In genomic region chr3:183328164-183328563, GRCh38 we compare ENCODE assay signal across 22 cellular contexts.
DNase-seq lines count a peak whose midpoint lies in the region; ATAC-seq and TF ChIP-seq lines count a peak whose summit lies in the region.
"Had no signal": no experiment of that assay in that cellular context is flagged by ENCODE, and none has a peak within 500 bp of the region (broad histone marks: within the 10 kb centered on the region; RNA-seq: fewer than 3 reads in every experiment).

No MANE protein-coding gene starts in this region.

- H3K27ac Mint-ChIP-seq in GM23338 (no peak overlapping the region), T-helper 17 cell (peak overlapping the region; percentile 67)

- H3K27ac ChIP-seq in ACC112 (ENCODE audit: low read depth, low read length) (peak overlapping the region; percentile 54), GM23338 (ENCODE audit: low read depth) (0 out of 2 replicates have a peak overlapping the region, but pooled peaks have one; percentile 13), gastrocnemius medialis (no peak overlapping the region), suprapubic skin (no peak overlapping the region)
- H3K27ac ChIP-seq: BLaER1, brain microvascular endothelial cell, parathyroid adenoma, upper lobe of right lung had no signal

- no peaks in the 10 kb centered on the region for H3K9me3 Mint-ChIP-seq in GM23338
- H3K9me3 Mint-ChIP-seq: neural crest cell had no signal

- no peaks in the 10 kb centered on the region for H3K27me3 ChIP-seq in ACC112 (ENCODE audit: insufficient read depth, low read length)
- H3K27me3 ChIP-seq in GM23338 (ENCODE audit: insufficient read depth), result no peaks in the 10 kb centered on the region
- H3K27me3 ChIP-seq in gastrocnemius medialis, result no peaks in the 10 kb centered on the region
- no peaks in the 10 kb centered on the region for H3K27me3 ChIP-seq in suprapubic skin
- H3K27me3 ChIP-seq: BLaER1, brain microvascular endothelial cell, upper lobe of right lung had no signal

- in situ Hi-C loops in gastrocnemius medialis (cut with MboI; ENCODE audit: low sequenced_read_pairs in 4 of 4), result no loop called here

- no peak for DNase-seq in GM23338 (ENCODE audit: low spot score)
- DNase-seq in T-helper 17 cell, result no peak
- DNase-seq in fibroblast of mammary gland (ENCODE audit: low read depth), result peak; percentile 39
- no peak for DNase-seq in gastrocnemius medialis
- DNase-seq in effector CD8-positive, alpha-beta T cell (lab: John Stamatoyannopoulos, UW), result no peak
- no peak for DNase-seq in suprapubic skin (ENCODE audit: low spot score in 2 of 2)
- DNase-seq in activated effector memory CD4-positive, alpha-beta T cell treated with anti-CD3 and anti-CD28 coated beads, Interleukin-2, amount 50 U/mL, for 16 hours, result no peak
- DNase-seq: activated effector memory CD4-positive, alpha-beta T cell treated with Interleukin-2 at 50 U/mL for 16 hours; activated T-cell treated with anti-CD3 and anti-CD28 coated beads for 4 hours; brain microvascular endothelial cell; effector CD4-positive, alpha-beta T cell; GF-D8; Karpas-422; left cardiac atrium; NCI-H146; SIG-M5; stimulated activated CD4-positive, alpha-beta T cell treated with anti-CD3 and anti-CD28 coated beads, Interleukin-4, amount 100 ng/mL, for 1 hour; upper lobe of right lung had no signal

- H3F3A ChIP-seq in GM23338 (replicated peaks; ENCODE audit: low read depth), result no peaks in the 10 kb centered on the region; the same call in 1 of the 2 replicates

- H4K20me1 ChIP-seq in GM23338 (replicated peaks; ENCODE audit: insufficient read depth), result no peaks in the 10 kb centered on the region; the same call in 1 of the 2 replicates
- H4K20me1 ChIP-seq: BLaER1 had no signal

- no peak for TF ChIP-seq EP300 in suprapubic skin (IDR thresholded peaks at IDR 0.05)

- TF ChIP-seq POLR2A in gastrocnemius medialis (IDR thresholded peaks at IDR 0.05) (no peak), suprapubic skin (IDR thresholded peaks at IDR 0.05) (no peak)

- H3K9me3 ChIP-seq in T-helper 17 cell (ENCODE audit: control insufficient read depth, low read length, poor library complexity, severe bottlenecking) (no peaks in the 10 kb centered on the region), gastrocnemius medialis (no peaks in the 10 kb centered on the region), suprapubic skin (no peaks in the 10 kb centered on the region)
- H3K9me3 ChIP-seq: BLaER1, upper lobe of right lung had no signal

- no peaks in the 10 kb centered on the region for H3K36me3 ChIP-seq in ACC112 (ENCODE audit: insufficient read depth, low read length)
- H3K36me3 ChIP-seq in GM23338 (ENCODE audit: insufficient read depth), result no peaks in the 10 kb centered on the region
- H3K36me3 ChIP-seq in gastrocnemius medialis, result no peaks in the 10 kb centered on the region
- H3K36me3 ChIP-seq in suprapubic skin, result no peaks in the 10 kb centered on the region
- H3K36me3 ChIP-seq: BLaER1, brain microvascular endothelial cell, upper lobe of right lung had no signal

- 94% methylated on average over 1 of the region's 1 CpG for WGBS in suprapubic skin

- H2AFZ ChIP-seq in ACC112 (ENCODE audit: low read length, unreplicated experiment) (no peak overlapping the region), GM23338 (no peak overlapping the region)
- H2AFZ ChIP-seq: parathyroid adenoma had no signal

- H3K4me1 ChIP-seq in ACC112 (ENCODE audit: control insufficient read depth, insufficient read depth, low read length, unreplicated experiment) (peaks cover 30% of the 10 kb centered on the region), GM23338 (ENCODE audit: insufficient read depth) (peaks cover 27% of the 10 kb centered on the region), gastrocnemius medialis (no peaks in the 10 kb centered on the region), suprapubic skin (peaks cover 6% of the 10 kb centered on the region)
- H3K4me1 ChIP-seq: BLaER1, parathyroid adenoma, upper lobe of right lung had no signal

- H3K27me3 Mint-ChIP-seq in GM23338 (ENCODE audit: insufficient read depth, low read depth, poor library complexity), result peaks cover 8% of the 10 kb centered on the region
- no peaks in the 10 kb centered on the region for H3K27me3 Mint-ChIP-seq in T-helper 17 cell

- ATAC-seq in GM23338 (no peak), T-helper 17 cell (no peak), gastrocnemius medialis (no peak)
- ATAC-seq: upper lobe of right lung had no signal

- TF ChIP-seq CTCF in GM23338 (conservative IDR thresholded peaks at IDR 0.05; ENCODE audit: low read depth in 2 of 2) (no peak), fibroblast of mammary gland (conservative IDR thresholded peaks at IDR 0.05; ENCODE audit: control insufficient read depth, insufficient read depth, low read depth, low read length) (no peak), gastrocnemius medialis (IDR thresholded peaks at IDR 0.05 in 4 of 5, conservative IDR thresholded peaks at IDR 0.05 in 1 of 5) (no peak), suprapubic skin (IDR thresholded peaks at IDR 0.05) (no peak)

- no peak overlapping the region for H3K4me3 Mint-ChIP-seq in GM23338
- H3K4me3 Mint-ChIP-seq in T-helper 17 cell, result no peak overlapping the region
- H3K4me3 Mint-ChIP-seq: neural crest cell had no signal

- no peaks in the 10 kb centered on the region for H3K9me2 ChIP-seq in GM23338 (ENCODE audit: insufficient read depth)

- intact Hi-C loops in gastrocnemius medialis (cut with DNase I; ENCODE audit: low total_unique reads), result no loop called here

- H3K79me2 ChIP-seq in ACC112 (ENCODE audit: control insufficient read depth, insufficient read depth, low read length, unreplicated experiment), result no peaks in the 10 kb centered on the region
- H3K79me2 ChIP-seq in GM23338 (replicated peaks; ENCODE audit: insufficient read depth), result no peaks in the 10 kb centered on the region
- H3K79me2 ChIP-seq: parathyroid adenoma had no signal

- H3K4me1 Mint-ChIP-seq in GM23338 (peaks cover 30% of the 10 kb centered on the region), T-helper 17 cell (peaks cover 18% of the 10 kb centered on the region)
- H3K4me1 Mint-ChIP-seq: neural crest cell had no signal

- H3K4me2 ChIP-seq in GM23338, result 0 out of 2 replicates have a peak overlapping the region, but pooled peaks have one; percentile 8
- H3K4me2 ChIP-seq: BLaER1 had no signal

- H3K4me3 ChIP-seq in ACC112 (ENCODE audit: low read depth, low read length) (no peak overlapping the region), GM23338 (no peak overlapping the region), fibroblast of mammary gland (ENCODE audit: control insufficient read depth, low read depth, low read length) (no peak overlapping the region), gastrocnemius medialis (no peak overlapping the region), suprapubic skin (no peak overlapping the region)
- H3K4me3 ChIP-seq: BLaER1, upper lobe of right lung had no signal

- H3K36me3 Mint-ChIP-seq in GM23338 (ENCODE audit: low read depth), result no peaks in the 10 kb centered on the region; the same call in 2 of the 3 replicates
- H3K36me3 Mint-ChIP-seq in T-helper 17 cell (ENCODE audit: low read depth), result no peaks in the 10 kb centered on the region

Comparison
In these comparisons a context has a peak if more than half of its experiments do, and no peak if none do; other contexts are left out.
1. H3K27ac ChIP-seq: peak in ACC112 (single experiment) and GM23338 (single experiment); none in gastrocnemius medialis (0 of 4) and suprapubic skin (single experiment).